In the genomic region with DNA sequence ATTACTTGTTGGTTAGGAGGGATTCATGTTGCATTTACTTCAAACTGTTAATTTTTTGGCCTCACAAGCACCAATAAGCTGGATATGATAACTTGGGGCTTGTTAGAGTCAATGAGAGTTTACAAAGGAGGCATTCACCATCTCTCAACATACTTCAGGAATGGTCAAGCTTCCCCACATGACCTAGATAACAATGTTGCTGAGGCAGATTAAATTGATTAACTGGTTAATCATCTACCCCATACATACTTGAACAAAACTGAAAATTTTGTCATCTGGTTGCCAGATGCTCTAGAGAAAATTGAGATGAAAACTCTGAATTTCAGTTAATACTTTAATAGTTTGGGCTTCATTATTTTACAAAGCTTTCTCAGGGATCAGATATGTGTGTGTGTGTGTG, we compare ENCODE assay signal across 23 cellular contexts. TPM values are rescaled to one million over a fixed set of nuclear protein-coding genes. Genes with fewer than 3 reads are reported as not detected.
A peak's percentile ranks its signal among the peaks of the same experiment; 100 is the strongest.
DNase-seq lines count a peak whose midpoint lies in the region; ATAC-seq, FAIRE-seq and TF ChIP-seq lines count a peak whose summit lies in the region.
"Had no signal": no experiment of that assay in that cellular context is flagged by ENCODE, and none has a peak within 500 bp of the region (broad histone marks: within the 10 kb centered on the region; RNA-seq: fewer than 3 reads in every experiment).

No MANE protein-coding gene starts in this region.

- POLR2A ChIA-PET in GM10248 (lab: Yijun Ruan, JAX), result no interaction called here

- ATAC-seq in left cardiac atrium (no peak), HG02938 (IDR thresholded peaks at IDR 0.05; ENCODE audit: unreplicated experiment) (no peak)
- ATAC-seq: Right ventricle myocardium inferior had no signal

- no peak for TF ChIP-seq POLR2A in H54 (IDR thresholded peaks at IDR 0.05; ENCODE audit: low read depth, low read length)

- H2AFZ ChIP-seq in GM23248, result no peak overlapping the region

- no peak overlapping the region for H3K27ac ChIP-seq in GM23248
- H3K27ac ChIP-seq: BLaER1, SJSA1 had no signal

- intact Hi-C loops in left cardiac atrium (cut with DNase I), result no loop called here

- FAIRE-seq in H54 (lab: Jason Lieb, UNC), result no peak

- no peaks in the 10 kb centered on the region for H3K79me2 ChIP-seq in GM23248 (ENCODE audit: insufficient read depth)

- no peak overlapping the region for H3K9ac ChIP-seq in GM23248
- H3K9ac ChIP-seq: BLaER1 had no signal

- peak; percentile 15 for DNase-seq in GM23248
- DNase-seq in SK-MEL-5 (ENCODE audit: low read depth, low spot score), result peak; percentile 45
- DNase-seq in fibroblast of mammary gland (ENCODE audit: low read depth), result peak; percentile 73
- no peak for DNase-seq in H54 (ENCODE audit: insufficient read length, low spot score)
- DNase-seq in left cardiac atrium, result no peak
- no peak for DNase-seq in GM10248 (ENCODE audit: extremely low spot score)
- DNase-seq: Caco-2; CD4-positive, alpha-beta T cell; DMS 273 treated with DMSO at 0.1 percent for 48 hours; GDM1; H9; Karpas-422; MV-4-11; NCI-H1105 treated with DMSO at 0.1 percent for 48 hours; NCI-H2081; NCI-H2171; NCI-H524 treated with DMSO at 0.1 percent for 48 hours; NCI-H82; SW 1271 had no signal

- H3K9me2 ChIP-seq in GM23248 (ENCODE audit: insufficient read depth), result no peaks in the 10 kb centered on the region

- H3K9me3 ChIP-seq in GM23248 (ENCODE audit: low read depth), result no peaks in the 10 kb centered on the region
- H3K9me3 ChIP-seq: BLaER1, Caco-2, SJSA1 had no signal

- CTCF ChIA-PET in GM10248 (lab: Yijun Ruan, JAX), result interaction anchor here (1.4 to 1.5 kb wide), 2 partner anchors 9 to 31 kb away, joined by 3 to 4 read pairs; no protein-coding TSS in a partner anchor

- H3K4me3 ChIP-seq in GM23248, result no peak overlapping the region
- H3K4me3 ChIP-seq in fibroblast of mammary gland (ENCODE audit: control insufficient read depth, low read depth, low read length), result no peak overlapping the region
- H3K4me3 ChIP-seq: BLaER1, SJSA1 had no signal

- no peaks in the 10 kb centered on the region for H3K27me3 ChIP-seq in GM23248 (replicated peaks; ENCODE audit: insufficient read depth)
- H3K27me3 ChIP-seq: BLaER1, SJSA1 had no signal

- no peaks in the 10 kb centered on the region for H3K36me3 ChIP-seq in GM23248 (ENCODE audit: low read depth)
- H3K36me3 ChIP-seq: BLaER1, SJSA1 had no signal

- peaks cover 7% of the 10 kb centered on the region; the same call in 1 of the 2 replicates for H3K4me1 ChIP-seq in GM23248 (ENCODE audit: insufficient read depth)
- H3K4me1 ChIP-seq: SJSA1 had no signal

- no peaks in the 10 kb centered on the region for H4K20me1 ChIP-seq in GM23248 (ENCODE audit: insufficient read depth)
- H4K20me1 ChIP-seq: BLaER1 had no signal

- H3F3A ChIP-seq in GM23248 (ENCODE audit: insufficient read depth), result no peaks in the 10 kb centered on the region

- in situ Hi-C loops in GM23248 (cut with MboI) (no loop called here), SK-MEL-5 (cut with HindIII; ENCODE audit: low pct_unique_long_range_greater_than_20kb, low sequenced_read_pairs) (no loop called here)

- TF ChIP-seq CTCF in fibroblast of mammary gland (conservative IDR thresholded peaks at IDR 0.05; ENCODE audit: control insufficient read depth, insufficient read depth, low read depth, low read length) (no peak), GM10248 (IDR thresholded peaks at IDR 0.05; ENCODE audit: control extremely low read depth, extremely low read depth, low read depth, missing control alignments) (no peak)

- no peak overlapping the region for H3K4me2 ChIP-seq in GM23248 (ENCODE audit: unreplicated experiment)
- H3K4me2 ChIP-seq: BLaER1 had no signal

RNA-seq across cellular contexts. Expression of a gene that starts 43.0 kb away (rescaled TPM):
- 73.9 and 85.8 TPM in 2 replicates for total RNA-seq in GM23248 (2014; rRNA removed; shearing (Covaris generic))
- polyA plus RNA-seq in GM23248 (2016; fragmentation: Nextera tagmentation; extraction: Ambion mirVana), result 95.6 and 99.3 TPM in 2 replicates
- 84.9 and 89.2 TPM in 2 replicates for total RNA-seq in SK-MEL-5 (2014; rRNA removed; shearing (Covaris generic))
- 89.8 and 121 TPM in 2 replicates for polyA plus RNA-seq in SK-MEL-5 (2015; cell fraction: cytosol; rRNA removed)
- 41.0 and 56.2 TPM in 2 replicates for polyA plus RNA-seq in SK-MEL-5 (2015; cell fraction: nucleus; rRNA removed)
- 10 to 100 TPM; 21.9 to 22.3 TPM for total RNA-seq in left cardiac atrium

Comparison
In these comparisons a context has a peak if more than half of its experiments do, and no peak if none do; other contexts are left out.
1. DNase-seq: peak in GM23248 (single experiment), SK-MEL-5 (single experiment) and fibroblast of mammary gland (single experiment); none in H54 (single experiment), left cardiac atrium (single experiment) and GM10248 (single experiment).